16 cellular contexts compared by ENCODE assay signal in genomic region chr2:168816369-168816768, GRCh38. TPM values are rescaled to one million over a fixed set of nuclear protein-coding genes. Genes with fewer than 3 reads are reported as not detected.
DNase-seq lines count a peak whose midpoint lies in the region; ATAC-seq, FAIRE-seq and TF ChIP-seq lines count a peak whose summit lies in the region.
"Had no signal": no experiment of that assay in that cellular context is flagged by ENCODE, and none has a peak within 500 bp of the region (broad histone marks: within the 10 kb centered on the region; RNA-seq: fewer than 3 reads in every experiment).

No MANE protein-coding gene starts in this region.

- no peak overlapping the region for H2BK120ac ChIP-seq in H1 (replicated peaks; ENCODE audit: low read depth, low read length)

- H3K18ac ChIP-seq in H1 (ENCODE audit: extremely low read depth, low read length): no peak overlapping the region

- 0 out of 2 replicates have a peak overlapping the region, but pooled peaks have one; percentile 29 for H2BK12ac ChIP-seq in H1 (ENCODE audit: low read depth, low read length)

- H2AFZ ChIP-seq in H1 (ENCODE audit: low read length): no peak overlapping the region

- H4K20me1 ChIP-seq in H1 (replicated peaks in 1 of 2; ENCODE audit: control insufficient read depth in 1 of 2, insufficient read depth in 2 of 2, low read length in 2 of 2): no peaks in the 10 kb centered on the region

- no peak overlapping the region for H3K14ac ChIP-seq in H1 (ENCODE audit: insufficient read length)

- no peaks in the 10 kb centered on the region for H3K36me3 Mint-ChIP-seq in nephron (ENCODE audit: low read depth)
- H3K36me3 Mint-ChIP-seq: CD8-positive, alpha-beta T cell; memory B cell; WTC11 had no signal

- TF ChIP-seq EP300 in H1 (IDR thresholded peaks at IDR 0.05; ENCODE audit: borderline replicate concordance in 1 of 2, low read depth in 2 of 2, low read length in 2 of 2): no peak

- no peak overlapping the region for H3K56ac ChIP-seq in H1 (replicated peaks; ENCODE audit: insufficient read length, low read depth, low read length)

- no peak for TF ChIP-seq POLR2A in H1 (IDR thresholded peaks at IDR 0.05; ENCODE audit: control extremely low read depth in 1 of 2, low read depth in 2 of 2, low read length in 2 of 2)

- no peaks in the 10 kb centered on the region for H3K9me3 Mint-ChIP-seq in nephron
- H3K9me3 Mint-ChIP-seq: activated T-helper 17 cell treated with anti-CD3 and anti-CD28 coated beads, Interleukin-2, amount 50 U/mL, for 72 hours; CD8-positive, alpha-beta T cell; memory B cell; WTC11 had no signal

- H2BK15ac ChIP-seq in H1 (ENCODE audit: low read length): no peak overlapping the region; the same call in 1 of the 2 replicates

- no peak overlapping the region for H4K5ac ChIP-seq in H1 (ENCODE audit: insufficient read length, low read depth, low read length)

- CTCF ChIA-PET in H1 (lab: Charles Lee; ENCODE audit: partially characterized antibody): interaction anchor here (0.6 to 2.1 kb wide), 11 partner anchors 8 to 477 kb away, joined by 3 to 11 read pairs (median 3); partner anchors contain the start of gene NOSTRIN

- peak overlapping the region; percentile 36 for H4K91ac ChIP-seq in H1 (replicated peaks; ENCODE audit: insufficient read length, low read length)

- POLR2A ChIA-PET in H1 (lab: Charles Lee; ENCODE audit: partially characterized antibody): no interaction called here

- H3K36me3 ChIP-seq in H1 (ENCODE audit: control insufficient read depth in 2 of 4, insufficient read depth in 4 of 4, low read length in 3 of 4): no peaks in the 10 kb centered on the region
- H3K36me3 ChIP-seq: colonic mucosa, SJCRH30 had no signal

- peaks cover 0 to 3% (median 0%) of the 10 kb centered on the region in 4 experiments; a peak in 1 of 7 replicates for H3K4me1 ChIP-seq in H1 (replicated peaks in 1 of 4; ENCODE audit: control insufficient read depth in 3 of 4, insufficient read depth in 4 of 4, low read length in 3 of 4)
- H3K4me1 ChIP-seq: colonic mucosa had no signal

- H4K8ac ChIP-seq in H1 (ENCODE audit: extremely low read depth, insufficient read depth, low read length): no peak overlapping the region

- ATAC-seq in HG03095 (IDR thresholded peaks at IDR 0.05; ENCODE audit: unreplicated experiment): no peak
- ATAC-seq: activated T-helper 17 cell treated with anti-CD3 and anti-CD28 coated beads, Interleukin-2, amount 50 U/mL, for 72 hours; CD8-positive, alpha-beta T cell; WTC11 had no signal

- no peak overlapping the region for H3K23ac ChIP-seq in H1 (ENCODE audit: insufficient read length)

- H3K9ac ChIP-seq in H1 (replicated peaks in 1 of 4; ENCODE audit: extremely low read depth in 1 of 4, low read depth in 3 of 4, low read length in 3 of 4): no peak overlapping the region

- peaks cover 25% of the 10 kb centered on the region for H3K4me1 Mint-ChIP-seq in nephron
- H3K4me1 Mint-ChIP-seq: activated T-helper 17 cell treated with anti-CD3 and anti-CD28 coated beads, Interleukin-2, amount 50 U/mL, for 72 hours; memory B cell had no signal

- H3K9me3 ChIP-seq in H1 (ENCODE audit: insufficient read depth in 2 of 2, low read depth in 1 of 2, low read length in 1 of 2): no peaks in the 10 kb centered on the region
- H3K9me3 ChIP-seq: colonic mucosa, heart left ventricle, SJCRH30 had no signal

- no peak overlapping the region for H3K4me3 ChIP-seq in H1 (ENCODE audit: extremely low read depth in 1 of 4, insufficient read depth in 2 of 4, low read depth in 3 of 4, low read length in 4 of 4)
- H3K4me3 ChIP-seq: colonic mucosa, heart left ventricle, SJCRH30 had no signal

- H2BK20ac ChIP-seq in H1 (ENCODE audit: low read length): no peak overlapping the region

- no peak overlapping the region for H2BK5ac ChIP-seq in H1 (ENCODE audit: low read depth, low read length)

- H3K4ac ChIP-seq in H1 (replicated peaks; ENCODE audit: insufficient read length, low read depth, low read length): no peak overlapping the region

- H3K27ac ChIP-seq in H1 (ENCODE audit: low read depth, low read length): no peak overlapping the region
- H3K27ac ChIP-seq: colonic mucosa, heart left ventricle, SJCRH30 had no signal

- peak; percentile 89 for DNase-seq in AG20443 (ENCODE audit: low spot score)
- peak; percentile 92 for DNase-seq in NCI-H226
- no peak for DNase-seq in H1 (ENCODE audit: low read depth in 1 of 2, low spot score in 2 of 2)
- no peak for DNase-seq in NCI-H748 treated with DMSO at 0.1 percent for 48 hours (lab: John Stamatoyannopoulos, UW)
- no peak for DNase-seq in stimulated activated CD4-positive, alpha-beta T cell treated with anti-CD3 and anti-CD28 coated beads, Interleukin-2, amount 100 ng/mL, for 24 hours
- DNase-seq in activated gamma-delta T cell treated with Interleukin-2 at 50 U/mL for 16 hours: no peak
- DNase-seq: CD8-positive, alpha-beta T cell; colonic mucosa; H7; heart left ventricle had no signal

- peaks cover 5% of the 10 kb centered on the region for H3K27me3 Mint-ChIP-seq in nephron (ENCODE audit: low read depth)
- H3K27me3 Mint-ChIP-seq: activated T-helper 17 cell treated with anti-CD3 and anti-CD28 coated beads, Interleukin-2, amount 50 U/mL, for 72 hours had no signal

- H2AK5ac ChIP-seq in H1 (ENCODE audit: low read depth, low read length): no peak overlapping the region

- no peaks in the 10 kb centered on the region for H3K79me1 ChIP-seq in H1 (ENCODE audit: low read depth, low read length)

- H3K79me2 ChIP-seq in H1 (ENCODE audit: control insufficient read depth in 1 of 2, insufficient read depth in 2 of 2, low read length in 2 of 2): no peaks in the 10 kb centered on the region

- H3K27ac Mint-ChIP-seq in nephron: peak overlapping the region; percentile 7 to 83 (median 69)
- H3K27ac Mint-ChIP-seq: activated T-helper 17 cell treated with anti-CD3 and anti-CD28 coated beads, Interleukin-2, amount 50 U/mL, for 72 hours; CD8-positive, alpha-beta T cell; memory B cell; WTC11 had no signal

- 81% methylated on average over 3 of the region's 3 CpGs; no CpG with 5 or more reads in 1 of the 2 experiments for WGBS in H1 (ENCODE audit: extremely low coverage in 1 of 2, insufficient coverage in 1 of 2, insufficient read length in 1 of 2, insufficient replicate concordance in 2 of 2, low coverage in 1 of 2, low lambda C conversion rate in 2 of 2, missing lambda C conversion rate in 1 of 2), 2 experiments

- no peak for FAIRE-seq in H1 (lab: Jason Lieb, UNC)

- no peak for TF ChIP-seq RAD21 in H1 (IDR thresholded peaks at IDR 0.05 in 1 of 2, conservative IDR thresholded peaks at IDR 0.05 in 1 of 2; ENCODE audit: low read depth in 2 of 2, low read length in 2 of 2)

- TF ChIP-seq CTCF in H1 (IDR thresholded peaks at IDR 0.05; ENCODE audit: control extremely low read depth in 1 of 3, insufficient read depth in 1 of 3, low read depth in 1 of 3, low read length in 3 of 3): no peak
- TF ChIP-seq CTCF in nephron (IDR thresholded peaks at IDR 0.05; ENCODE audit: unreplicated experiment in 3 of 3): no peak

- H3K27me3 ChIP-seq in H1 (replicated peaks in 1 of 4; ENCODE audit: control insufficient read depth in 3 of 4, extremely low read depth in 1 of 4, insufficient read depth in 3 of 4, low read length in 3 of 4): no peaks in the 10 kb centered on the region
- H3K27me3 ChIP-seq: colonic mucosa, heart left ventricle, SJCRH30 had no signal

- H3K23me2 ChIP-seq in H1 (ENCODE audit: low read depth, low read length): no peaks in the 10 kb centered on the region

- no peak overlapping the region for H3K4me3 Mint-ChIP-seq in nephron
- H3K4me3 Mint-ChIP-seq: activated T-helper 17 cell treated with anti-CD3 and anti-CD28 coated beads, Interleukin-2, amount 50 U/mL, for 72 hours; CD8-positive, alpha-beta T cell; memory B cell; WTC11 had no signal

- H3K4me2 ChIP-seq in H1 (ENCODE audit: insufficient read depth in 1 of 2, low read depth in 2 of 2, low read length in 2 of 2): no peak overlapping the region

TF ChIP-seq in H1, 55 proteins besides CTCF, POLR2A, EP300 and RAD21:
- TF ChIP-seq JUND (IDR thresholded peaks at IDR 0.05; ENCODE audit: low read length) (0 out of 2 replicates have a peak, but pooled peaks have one; percentile 18), CBX8 (IDR thresholded peaks at IDR 0.05; ENCODE audit: borderline replicate concordance, low read depth, low read length) (no peak)

RNA-seq across cellular contexts. Expression of gene NOSTRIN, which starts 13.9 kb away (rescaled TPM):
- not detected in 2 replicates for total RNA-seq in H1 (2021; fragmentation: NEBNext Ultra II Directional; extraction: Animal tissue kit (Norgen Biotek cat#: 25700))
- polyA plus RNA-seq in H1 (2011; rRNA removed): not detected in 2 replicates
- not detected for polyA plus RNA-seq in H1 (2011; cell fraction: cytosol; rRNA removed)
- not detected for polyA plus RNA-seq in H1 (2011; cell fraction: nucleus; rRNA removed)
- polyA plus RNA-seq in H1 (2012, experiment 1 of 2): 0.88 to 2.0 TPM (median 1.3 TPM) in 4 replicates
- polyA plus RNA-seq in H1 (2012, experiment 2 of 2): not detected
- not detected for polyA plus RNA-seq in H1 (2013, experiment 1 of 2)
- polyA plus RNA-seq in H1 (2013, experiment 2 of 2): not detected
- not detected in 2 replicates for polyA minus RNA-seq in H1 (2011; rRNA and poly(A)+ RNA removed)
- polyA minus RNA-seq in H1 (2011; cell fraction: cytosol; rRNA and poly(A)+ RNA removed): not detected
- not detected for polyA minus RNA-seq in H1 (2011; cell fraction: nucleus; rRNA and poly(A)+ RNA removed)
- total RNA-seq: H7 had no signal

Comparison
In these comparisons a context has a peak if more than half of its experiments do, and no peak if none do; other contexts are left out.
1. DNase-seq: peak in AG20443 (single experiment) and NCI-H226 (single experiment); none in H1 (0 of 2), NCI-H748 treated with DMSO at 0.1 percent for 48 hours (single experiment), stimulated activated CD4-positive, alpha-beta T cell treated with anti-CD3 and anti-CD28 coated beads, Interleukin-2, amount 100 ng/mL, for 24 hours (0 of 2) and activated gamma-delta T cell treated with Interleukin-2 at 50 U/mL for 16 hours (single experiment).